14 cellular contexts compared by ENCODE assay signal in genomic region chr13:51520524-51520923, GRCh38.
A peak's percentile ranks its signal among the peaks of the same experiment; 100 is the strongest.
DNase-seq lines count a peak whose midpoint lies in the region; ATAC-seq and TF ChIP-seq lines count a peak whose summit lies in the region.
"Had no signal": no experiment of that assay in that cellular context is flagged by ENCODE, and none has a peak within 500 bp of the region (broad histone marks: within the 10 kb centered on the region; RNA-seq: fewer than 3 reads in every experiment).

No MANE protein-coding gene starts in this region.

- H3K4me3 ChIP-seq in NB4 (ENCODE audit: low read depth, low read length) (no peak overlapping the region), cardiac fibroblast (replicated peaks in 1 of 2; ENCODE audit: low read depth in 2 of 2, low read length in 2 of 2) (no peak overlapping the region), right lobe of liver (peak overlapping the region; percentile 9 to 23 (median 22))
- H3K4me3 ChIP-seq: smooth muscle cell had no signal

- peak; percentile 18 for TF ChIP-seq POLR2A in NB4 (IDR thresholded peaks at IDR 0.05; ENCODE audit: extremely low read depth, insufficient read length)
- TF ChIP-seq POLR2A in right lobe of liver (IDR thresholded peaks at IDR 0.05): peak; percentile 82

- H3K27me3 ChIP-seq in right lobe of liver: no peaks in the 10 kb centered on the region

- intact Hi-C loops in right lobe of liver (cut with DNase I): no loop called here

- ATAC-seq in right lobe of liver (peak; percentile 70 to 84 (median 80)), GM18873 (IDR thresholded peaks at IDR 0.05; ENCODE audit: low FRiP score, unreplicated experiment) (no peak), HG03159 (IDR thresholded peaks at IDR 0.05; ENCODE audit: unreplicated experiment) (no peak)
- ATAC-seq: activated CD4-positive, CD25-positive, alpha-beta regulatory T cell treated with anti-CD3 and anti-CD28 coated beads, Interleukin-2, amount 50 U/mL, for 24 hours; Right ventricle myocardium inferior had no signal

- DNase-seq in DMS 273 (lab: John Stamatoyannopoulos, UW; ENCODE audit: unreplicated experiment) (peak; percentile 75), NB4 (ENCODE audit: low read depth) (peak; percentile 91), cardiac fibroblast (ENCODE audit: low read depth in 2 of 2) (peak; percentile 69 to 89), right lobe of liver (peak; percentile 65 to 86 (median 81)), NCI-H748 (lab: John Stamatoyannopoulos, UW; ENCODE audit: unreplicated experiment) (no peak), A172 (ENCODE audit: low spot score) (no peak)
- DNase-seq: activated gamma-delta T cell treated with Interleukin-2 at 50 U/mL for 16 hours; CD4-positive, CD25-positive, alpha-beta regulatory T cell; NCI-H2081 had no signal

- H3K36me3 ChIP-seq in right lobe of liver: no peaks in the 10 kb centered on the region

- no peaks in the 10 kb centered on the region for H3K9me3 ChIP-seq in right lobe of liver

- TF ChIP-seq CTCF in NB4 (IDR thresholded peaks at IDR 0.05; ENCODE audit: low read depth, low read length): no peak
- no peak for TF ChIP-seq CTCF in cardiac fibroblast (IDR thresholded peaks at IDR 0.05; ENCODE audit: low read depth, low read length)
- TF ChIP-seq CTCF in right lobe of liver (IDR thresholded peaks at IDR 0.05): no peak

- peaks cover 0 to 48% (median 12%) of the 10 kb centered on the region in 4 donors for H3K4me1 ChIP-seq in right lobe of liver

- peak overlapping the region; percentile 66 to 83 (median 80) for H3K27ac ChIP-seq in right lobe of liver

- WGBS in right lobe of liver (ENCODE audit: insufficient coverage, low coverage, low lambda C conversion rate, missing lambda C conversion rate): 36% methylated on average over 3 of the region's 4 CpGs

Comparison
In these comparisons a context has a peak if more than half of its experiments do, and no peak if none do; other contexts are left out.
1. DNase-seq: peak in DMS 273 (single experiment), NB4 (single experiment), cardiac fibroblast (2 of 2) and right lobe of liver (3 of 3); none in NCI-H748 (single experiment) and A172 (single experiment).
2. H3K4me3 ChIP-seq: peak in right lobe of liver (3 of 3); none in NB4 (single experiment) and cardiac fibroblast (0 of 2).
3. ATAC-seq: peak in right lobe of liver (4 of 4); none in GM18873 (single experiment) and HG03159 (single experiment).